14 cellular contexts compared by ENCODE assay signal in genomic region chr1:117710710-117711109, GRCh38.
DNase-seq lines count a peak whose midpoint lies in the region; ATAC-seq and TF ChIP-seq lines count a peak whose summit lies in the region.
"Had no signal": no experiment of that assay in that cellular context is flagged by ENCODE, and none has a peak within 500 bp of the region (broad histone marks: within the 10 kb centered on the region; RNA-seq: fewer than 3 reads in every experiment).

No MANE protein-coding gene starts in this region.

- H3K79me2 ChIP-seq in DND-41 (ENCODE audit: insufficient read depth, low read length), result no peaks in the 10 kb centered on the region

- peaks cover 0 to 1% of the 10 kb centered on the region in 2 donors for H3K36me3 Mint-ChIP-seq in CD4-positive, alpha-beta memory T cell

- H4K20me1 ChIP-seq in DND-41 (ENCODE audit: insufficient read depth, low read length), result no peaks in the 10 kb centered on the region

- H2AFZ ChIP-seq in DND-41 (ENCODE audit: low read depth, low read length), result no peak overlapping the region

- H3K4me1 Mint-ChIP-seq in CD4-positive, alpha-beta memory T cell, result no peaks in the 10 kb centered on the region

- H3K27me3 ChIP-seq in DND-41 (ENCODE audit: insufficient read depth, low read length, poor library complexity) (no peaks in the 10 kb centered on the region), WERI-Rb-1 (ENCODE audit: insufficient read depth, low read depth, severe bottlenecking) (no peaks in the 10 kb centered on the region)
- H3K27me3 ChIP-seq in CD4-positive, alpha-beta memory T cell (ENCODE audit: insufficient read depth, low read length), result no peaks in the 10 kb centered on the region

- ATAC-seq in DND-41 (ENCODE audit: insufficient read depth, low read depth) (peak; percentile 86), HG02870 (IDR thresholded peaks at IDR 0.05; ENCODE audit: unreplicated experiment) (no peak)

- H3K9me3 ChIP-seq in DND-41 (ENCODE audit: insufficient read depth, low read length, severe bottlenecking) (no peaks in the 10 kb centered on the region), WERI-Rb-1 (ENCODE audit: severe bottlenecking) (peaks cover 2% of the 10 kb centered on the region)
- H3K9me3 ChIP-seq in CD4-positive, alpha-beta memory T cell (ENCODE audit: control insufficient read depth in 1 of 2, low read length in 2 of 2), result no peaks in the 10 kb centered on the region

- H3K36me3 ChIP-seq in DND-41 (ENCODE audit: insufficient read depth, low read length), result no peaks in the 10 kb centered on the region
- H3K36me3 ChIP-seq in WERI-Rb-1, result no peaks in the 10 kb centered on the region
- H3K36me3 ChIP-seq in CD4-positive, alpha-beta memory T cell (ENCODE audit: insufficient read depth, low read length), result no peaks in the 10 kb centered on the region

- H3K9me3 Mint-ChIP-seq in CD4-positive, alpha-beta memory T cell, result peaks cover 0 to 7% (median 2%) of the 10 kb centered on the region in 8 donors

- H3K27ac ChIP-seq in DND-41 (ENCODE audit: low read length) (no peak overlapping the region), WERI-Rb-1 (no peak overlapping the region)
- H3K27ac ChIP-seq in CD4-positive, alpha-beta memory T cell (ENCODE audit: low read depth, low read length), result no peak overlapping the region

- POLR2A ChIA-PET in CD4-positive, alpha-beta memory T cell (lab: Charles Lee; ENCODE audit: partially characterized antibody), result no interaction called here

- H3K4me3 Mint-ChIP-seq in CD4-positive, alpha-beta memory T cell, result no peak overlapping the region

- CTCF ChIA-PET in CD4-positive, alpha-beta memory T cell (lab: Charles Lee; ENCODE audit: partially characterized antibody), result interaction anchor here (1.1 to 4.9 kb wide), 3 partner anchors 13 to 45 kb away, joined by 3 to 53 read pairs (median 3); no protein-coding TSS in a partner anchor

- no peaks in the 10 kb centered on the region for H3K4me1 ChIP-seq in DND-41 (ENCODE audit: insufficient read depth, low read length)
- H3K4me1 ChIP-seq in CD4-positive, alpha-beta memory T cell (ENCODE audit: insufficient read depth, low read length), result no peaks in the 10 kb centered on the region

- H3K27ac Mint-ChIP-seq in CD4-positive, alpha-beta memory T cell, result no peak overlapping the region

- no peak overlapping the region for H3K4me2 ChIP-seq in DND-41 (ENCODE audit: insufficient read depth, low read length)

- intact Hi-C loops in CD4-positive, alpha-beta memory T cell (cut with micrococcal nuclease), result no loop called here

- TF ChIP-seq CTCF in DND-41 (IDR thresholded peaks at IDR 0.05; ENCODE audit: borderline replicate concordance, extremely low read depth, low read length, poor library complexity, severe bottlenecking) (peak; percentile 68), WERI-Rb-1 (IDR thresholded peaks at IDR 0.05; ENCODE audit: low read depth, low read length) (0 out of 2 replicates have a peak, but pooled peaks have one; percentile 45)

- H3K4me3 ChIP-seq in DND-41 (ENCODE audit: low read depth in 1 of 2, low read length in 2 of 2) (no peak overlapping the region), WERI-Rb-1 (ENCODE audit: low read depth, low read length) (no peak overlapping the region)
- no peak overlapping the region for H3K4me3 ChIP-seq in CD4-positive, alpha-beta memory T cell (ENCODE audit: low read length in 2 of 2)

- H3K9ac ChIP-seq in DND-41 (ENCODE audit: low read depth, low read length), result no peak overlapping the region

- DNase-seq in DND-41 (peak; percentile 52), HT-29 (ENCODE audit: low spot score) (peak; percentile 11), WERI-Rb-1 (no peak), iPS-NIHi11 (ENCODE audit: low spot score) (peak; percentile 41), inferior parietal cortex (ENCODE audit: extremely low spot score) (no peak)
- DNase-seq in activated CD4-positive, CD25-positive, alpha-beta regulatory T cell treated with anti-CD3 and anti-CD28 coated beads, Interleukin-2, amount 50 U/mL, for 72 hours, result no peak
- no peak for DNase-seq in CD4-positive, alpha-beta memory T cell
- DNase-seq: activated T-cell treated with anti-CD3 and anti-CD28 coated beads for 4 hours; central memory CD4-positive, alpha-beta T cell; DMS79; hippocampal formation; stimulated activated CD4-positive, alpha-beta T cell treated with anti-CD3 and anti-CD28 coated beads, Interleukin-12 subunit alpha, Interleukin-12 subunit beta, amount 100 ng/mL, for 4 hours; stimulated activated naive CD4-positive, alpha-beta T cell had no signal

- H3K27me3 Mint-ChIP-seq in CD4-positive, alpha-beta memory T cell, result peaks cover 3 to 21% of the 10 kb centered on the region in 2 donors

Comparison
In these comparisons a context has a peak if more than half of its experiments do, and no peak if none do; other contexts are left out.
1. DNase-seq: peak in DND-41 (single experiment), HT-29 (single experiment) and iPS-NIHi11 (single experiment); none in WERI-Rb-1 (single experiment), inferior parietal cortex (single experiment), activated CD4-positive, CD25-positive, alpha-beta regulatory T cell treated with anti-CD3 and anti-CD28 coated beads, Interleukin-2, amount 50 U/mL, for 72 hours (single experiment) and CD4-positive, alpha-beta memory T cell (0 of 5).